Comparison of ENCODE assay signal across 1 cellular context in the genomic region with DNA sequence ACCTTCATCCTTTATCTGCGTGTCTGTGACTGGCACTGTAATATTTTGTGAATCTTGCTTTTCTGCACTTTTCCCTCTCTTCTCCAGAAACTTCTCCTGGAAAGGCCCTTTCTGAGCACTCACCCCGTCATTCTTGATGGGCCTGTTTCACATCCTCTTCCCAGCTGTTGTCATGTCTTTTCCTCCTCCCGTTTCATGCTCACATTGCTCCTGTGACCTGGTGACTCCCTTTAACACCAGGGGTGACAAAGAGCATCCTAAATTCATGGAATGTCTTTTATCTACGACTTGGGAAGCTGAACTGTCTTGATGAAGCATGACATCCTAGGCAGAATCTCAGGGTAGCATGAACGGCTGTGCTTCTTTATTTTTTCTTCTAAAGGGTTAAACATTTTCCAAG.
TF ChIP-seq lines count a peak whose summit lies in the region.

No MANE protein-coding gene starts in this region.

TF ChIP-seq in HepG2, 621 proteins besides CTCF, POLR2A, EP300 and RAD21 (continued from another document):
- TF ChIP-seq, protein P1, sequence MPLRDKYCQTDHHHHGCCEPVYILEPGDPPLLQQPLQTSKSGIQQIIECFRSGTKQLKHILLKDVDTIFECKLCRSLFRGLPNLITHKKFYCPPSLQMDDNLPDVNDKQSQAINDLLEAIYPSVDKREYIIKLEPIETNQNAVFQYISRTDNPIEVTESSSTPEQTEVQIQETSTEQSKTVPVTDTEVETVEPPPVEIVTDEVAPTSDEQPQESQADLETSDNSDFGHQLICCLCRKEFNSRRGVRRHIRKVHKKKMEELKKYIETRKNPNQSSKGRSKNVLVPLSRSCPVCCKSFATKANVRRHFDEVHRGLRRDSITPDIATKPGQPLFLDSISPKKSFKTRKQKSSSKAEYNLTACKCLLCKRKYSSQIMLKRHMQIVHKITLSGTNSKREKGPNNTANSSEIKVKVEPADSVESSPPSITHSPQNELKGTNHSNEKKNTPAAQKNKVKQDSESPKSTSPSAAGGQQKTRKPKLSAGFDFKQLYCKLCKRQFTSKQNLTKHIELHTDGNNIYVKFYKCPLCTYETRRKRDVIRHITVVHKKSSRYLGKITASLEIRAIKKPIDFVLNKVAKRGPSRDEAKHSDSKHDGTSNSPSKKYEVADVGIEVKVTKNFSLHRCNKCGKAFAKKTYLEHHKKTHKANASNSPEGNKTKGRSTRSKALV (CRISPR knock-in tag; IDR thresholded peaks at IDR 0.05): no peak
- TF ChIP-seq, protein P2, sequence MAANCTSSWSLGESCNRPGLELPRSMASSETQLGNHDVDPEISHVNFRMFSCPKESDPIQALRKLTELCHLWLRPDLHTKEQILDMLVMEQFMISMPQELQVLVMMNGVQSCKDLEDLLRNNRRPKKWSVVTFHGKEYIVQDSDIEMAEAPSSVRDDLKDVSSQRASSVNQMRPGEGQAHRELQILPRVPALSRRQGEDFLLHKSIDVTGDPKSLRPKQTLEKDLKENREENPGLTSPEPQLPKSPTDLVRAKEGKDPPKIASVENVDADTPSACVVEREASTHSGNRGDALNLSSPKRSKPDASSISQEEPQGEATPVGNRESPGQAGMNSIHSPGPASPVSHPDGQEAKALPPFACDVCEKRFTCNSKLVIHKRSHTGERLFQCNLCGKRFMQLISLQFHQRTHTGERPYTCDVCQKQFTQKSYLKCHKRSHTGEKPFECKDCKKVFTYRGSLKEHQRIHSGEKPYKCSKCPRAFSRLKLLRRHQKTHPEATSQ (CRISPR knock-in tag; IDR thresholded peaks at IDR 0.05; ENCODE audit: borderline replicate concordance): no peak
- TF ChIP-seq MIER3 (CRISPR knock-in tag; IDR thresholded peaks at IDR 0.05; ENCODE audit: borderline replicate concordance): no peak
- TF ChIP-seq KMT2A (CRISPR knock-in tag; IDR thresholded peaks at IDR 0.05): no peak
- TF ChIP-seq ASH2L (IDR thresholded peaks at IDR 0.05; ENCODE audit: insufficient read length, low read depth, low read length): no peak
